ENCODE assay signal across 11 cellular contexts in genomic region chr13:38167164-38167822, GRCh38.
DNase-seq lines count a peak whose midpoint lies in the region; ATAC-seq lines count a peak whose summit lies in the region.
"Had no signal": no experiment of that assay in that cellular context is flagged by ENCODE, and none has a peak within 500 bp of the region (broad histone marks: within the 10 kb centered on the region; RNA-seq: fewer than 3 reads in every experiment).

No MANE protein-coding gene starts in this region.

- H3K4me2 ChIP-seq in BLaER1 treated with 17β-estradiol and CSF1 and Interleukin-3, amounts not matched to agents 10 nM and 100 nM = peak overlapping the region in 6 of 11 experiments; percentile 5 to 30 (median 22); a peak in 4 of 22 replicates

- CTCF ChIA-PET in activated CD4-positive, alpha-beta T cell treated with anti-CD3 and anti-CD28 coated beads, Interleukin-2, amount 10 ng/mL, durations not matched to agents 7 days and 5 days (lab: Charles Lee) = no interaction called here

- peaks cover 8 to 13% (median 12%) of the 10 kb centered on the region in 3 donors for H3K4me1 Mint-ChIP-seq in IgD-negative memory B cell
- H3K4me1 Mint-ChIP-seq in activated CD4-positive, alpha-beta T cell treated with anti-CD3 and anti-CD28 coated beads, Interleukin-2, amount 10 ng/mL, durations not matched to agents 7 days and 5 days = peaks cover 8% of the 10 kb centered on the region
- peaks cover 4% of the 10 kb centered on the region for H3K4me1 Mint-ChIP-seq in activated T-helper 1 cell treated with anti-CD3 and anti-CD28 coated beads, Interleukin-12 subunit alpha, Interleukin-12 subunit beta, Interleukin-2, Interleukin-4 antibody, amounts not matched to agents 30 ng/mL and 10 ng/mL and 1 ng/mL, durations not matched to agents 14 hours and 24 hours and 36 hours (ENCODE audit: low read depth)

- no peaks in the 10 kb centered on the region for H3K9me3 ChIP-seq in BLaER1 treated with 17β-estradiol and CSF1 and Interleukin-3, amounts not matched to agents 10 nM and 100 nM (replicated peaks in 1 of 11)
- H3K9me3 ChIP-seq: gastroesophageal sphincter had no signal

- H3K4me1 ChIP-seq in BLaER1 treated with 17β-estradiol and CSF1 and Interleukin-3, amounts not matched to agents 10 nM and 100 nM = peaks cover 0 to 13% (median 5%) of the 10 kb centered on the region in 10 experiments; a peak in 11 of 20 replicates
- H3K4me1 ChIP-seq: gastroesophageal sphincter had no signal

- peak overlapping the region; percentile 10 to 83 (median 29) for H3K4me3 Mint-ChIP-seq in IgD-negative memory B cell
- H3K4me3 Mint-ChIP-seq in activated CD4-positive, alpha-beta T cell treated with anti-CD3 and anti-CD28 coated beads, Interleukin-2, amount 10 ng/mL, durations not matched to agents 7 days and 5 days = no peak overlapping the region
- no peak overlapping the region for H3K4me3 Mint-ChIP-seq in activated T-helper 1 cell treated with anti-CD3 and anti-CD28 coated beads, Interleukin-12 subunit alpha, Interleukin-12 subunit beta, Interleukin-2, Interleukin-4 antibody, amounts not matched to agents 30 ng/mL and 10 ng/mL and 1 ng/mL, durations not matched to agents 14 hours and 24 hours and 36 hours

- H3K4me3 ChIP-seq in BLaER1 treated with 17β-estradiol and CSF1 and Interleukin-3, amounts not matched to agents 10 nM and 100 nM = no peak overlapping the region
- H3K4me3 ChIP-seq: coronary artery, gastroesophageal sphincter, lung had no signal

- H3K27ac ChIP-seq in BLaER1 treated with 17β-estradiol and CSF1 and Interleukin-3, amounts not matched to agents 10 nM and 100 nM = no peak overlapping the region
- H3K27ac ChIP-seq: coronary artery, gastroesophageal sphincter had no signal

- H3K9me3 Mint-ChIP-seq in IgD-negative memory B cell = no peaks in the 10 kb centered on the region
- H3K9me3 Mint-ChIP-seq in activated CD4-positive, alpha-beta T cell treated with anti-CD3 and anti-CD28 coated beads, Interleukin-2, amount 10 ng/mL, durations not matched to agents 7 days and 5 days = no peaks in the 10 kb centered on the region
- H3K9me3 Mint-ChIP-seq in activated T-helper 1 cell treated with anti-CD3 and anti-CD28 coated beads, Interleukin-12 subunit alpha, Interleukin-12 subunit beta, Interleukin-2, Interleukin-4 antibody, amounts not matched to agents 30 ng/mL and 10 ng/mL and 1 ng/mL, durations not matched to agents 14 hours and 24 hours and 36 hours = no peaks in the 10 kb centered on the region

- H4K20me1 ChIP-seq in BLaER1 treated with 17β-estradiol and CSF1 and Interleukin-3, amounts not matched to agents 10 nM and 100 nM = no peaks in the 10 kb centered on the region

- H3K36me3 Mint-ChIP-seq in IgD-negative memory B cell = no peaks in the 10 kb centered on the region
- no peaks in the 10 kb centered on the region for H3K36me3 Mint-ChIP-seq in activated CD4-positive, alpha-beta T cell treated with anti-CD3 and anti-CD28 coated beads, Interleukin-2, amount 10 ng/mL, durations not matched to agents 7 days and 5 days (ENCODE audit: low read depth)
- no peaks in the 10 kb centered on the region for H3K36me3 Mint-ChIP-seq in activated T-helper 1 cell treated with anti-CD3 and anti-CD28 coated beads, Interleukin-12 subunit alpha, Interleukin-12 subunit beta, Interleukin-2, Interleukin-4 antibody, amounts not matched to agents 30 ng/mL and 10 ng/mL and 1 ng/mL, durations not matched to agents 14 hours and 24 hours and 36 hours (ENCODE audit: low read depth)

- ATAC-seq in GM19438 (IDR thresholded peaks at IDR 0.05; ENCODE audit: low read depth, unreplicated experiment) (peak; percentile 91), HG02885 (IDR thresholded peaks at IDR 0.05; ENCODE audit: poor library complexity, unreplicated experiment) (peak; percentile 98), left colon (no peak)
- ATAC-seq: gastroesophageal sphincter had no signal

- intact Hi-C loops in left colon (cut with DNase I, micrococcal nuclease) = no loop called here
- intact Hi-C loops in activated T-helper 1 cell treated with anti-CD3 and anti-CD28 coated beads, Interleukin-12 subunit alpha, Interleukin-12 subunit beta, Interleukin-2, Interleukin-4 antibody, amounts not matched to agents 30 ng/mL and 10 ng/mL and 1 ng/mL, durations not matched to agents 14 hours and 24 hours and 36 hours (cut with micrococcal nuclease) = no loop called here

- POLR2A ChIA-PET in activated CD4-positive, alpha-beta T cell treated with anti-CD3 and anti-CD28 coated beads, Interleukin-2, amount 10 ng/mL, durations not matched to agents 7 days and 5 days (lab: Charles Lee) = no interaction called here

- H3K27me3 Mint-ChIP-seq in IgD-negative memory B cell = no peaks in the 10 kb centered on the region
- peaks cover 3% of the 10 kb centered on the region for H3K27me3 Mint-ChIP-seq in activated CD4-positive, alpha-beta T cell treated with anti-CD3 and anti-CD28 coated beads, Interleukin-2, amount 10 ng/mL, durations not matched to agents 7 days and 5 days
- no peaks in the 10 kb centered on the region for H3K27me3 Mint-ChIP-seq in activated T-helper 1 cell treated with anti-CD3 and anti-CD28 coated beads, Interleukin-12 subunit alpha, Interleukin-12 subunit beta, Interleukin-2, Interleukin-4 antibody, amounts not matched to agents 30 ng/mL and 10 ng/mL and 1 ng/mL, durations not matched to agents 14 hours and 24 hours and 36 hours (ENCODE audit: insufficient read depth)

- H3K27ac Mint-ChIP-seq in IgD-negative memory B cell = peak overlapping the region in 1 of 3 donors; percentile 5
- H3K27ac Mint-ChIP-seq in activated CD4-positive, alpha-beta T cell treated with anti-CD3 and anti-CD28 coated beads, Interleukin-2, amount 10 ng/mL, durations not matched to agents 7 days and 5 days = no peak overlapping the region
- H3K27ac Mint-ChIP-seq in activated T-helper 1 cell treated with anti-CD3 and anti-CD28 coated beads, Interleukin-12 subunit alpha, Interleukin-12 subunit beta, Interleukin-2, Interleukin-4 antibody, amounts not matched to agents 30 ng/mL and 10 ng/mL and 1 ng/mL, durations not matched to agents 14 hours and 24 hours and 36 hours = no peak overlapping the region

- no peak overlapping the region for H3K9ac ChIP-seq in BLaER1 treated with 17β-estradiol and CSF1 and Interleukin-3, amounts not matched to agents 10 nM and 100 nM

- DNase-seq in left colon = no peak
- no peak for DNase-seq in NCI-H82 (lab: John Stamatoyannopoulos, UW)
- no peak for DNase-seq in activated CD4-positive, alpha-beta T cell treated with anti-CD3 and anti-CD28 coated beads, Interleukin-2, amount 10 ng/mL, durations not matched to agents 7 days and 5 days
- no peak for DNase-seq in activated T-helper 1 cell treated with anti-CD3 and anti-CD28 coated beads, Interleukin-12 subunit alpha, Interleukin-12 subunit beta, Interleukin-2, Interleukin-4 antibody, amounts not matched to agents 30 ng/mL and 10 ng/mL and 1 ng/mL, durations not matched to agents 14 hours and 24 hours and 36 hours (ENCODE audit: low spot score)

- H3K27me3 ChIP-seq in BLaER1 treated with 17β-estradiol and CSF1 and Interleukin-3, amounts not matched to agents 10 nM and 100 nM = no peaks in the 10 kb centered on the region
- H3K27me3 ChIP-seq: gastroesophageal sphincter had no signal

- H3K36me3 ChIP-seq in BLaER1 treated with 17β-estradiol and CSF1 and Interleukin-3, amounts not matched to agents 10 nM and 100 nM = no peaks in the 10 kb centered on the region
- H3K36me3 ChIP-seq: gastroesophageal sphincter had no signal

Comparison
In these comparisons a context has a peak if more than half of its experiments do, and no peak if none do; other contexts are left out.
1. H3K4me3 Mint-ChIP-seq: peak in IgD-negative memory B cell (4 of 4); none in activated CD4-positive, alpha-beta T cell treated with anti-CD3 and anti-CD28 coated beads, Interleukin-2, amount 10 ng/mL, durations not matched to agents 7 days and 5 days (single experiment) and activated T-helper 1 cell treated with anti-CD3 and anti-CD28 coated beads, Interleukin-12 subunit alpha, Interleukin-12 subunit beta, Interleukin-2, Interleukin-4 antibody, amounts not matched to agents 30 ng/mL and 10 ng/mL and 1 ng/mL, durations not matched to agents 14 hours and 24 hours and 36 hours (single experiment).